25 cellular contexts compared by ENCODE assay signal in genomic region chr1:181059435-181059834, GRCh38. TPM values are rescaled to one million over a fixed set of nuclear protein-coding genes. Genes with fewer than 3 reads are reported as not detected.
DNase-seq lines count a peak whose midpoint lies in the region; ATAC-seq, FAIRE-seq and TF ChIP-seq lines count a peak whose summit lies in the region.
"Had no signal": no experiment of that assay in that cellular context is flagged by ENCODE, and none has a peak within 500 bp of the region (broad histone marks: within the 10 kb centered on the region; RNA-seq: fewer than 3 reads in every experiment).

No MANE protein-coding gene starts in this region.

- H3K27ac ChIP-seq in K562 (ENCODE audit: extremely low read depth, low read depth, low read length) (no peak overlapping the region), gastrocnemius medialis (peak overlapping the region in 3 of 4 donors; percentile 18 to 100 (median 89))
- H3K27ac ChIP-seq in CD4-positive, alpha-beta T cell (ENCODE audit: low read depth, low read length) = no peak overlapping the region
- H3K27ac ChIP-seq: BLaER1 had no signal

- no peak for TF ChIP-seq EP300 in K562 (IDR thresholded peaks at IDR 0.05; ENCODE audit: low read length)

- H3K4me3 Mint-ChIP-seq in activated B cell treated with CpG ODN at 0.5 μM for 24 hours = no peak overlapping the region
- H3K4me3 Mint-ChIP-seq in CD4-positive, alpha-beta T cell = no peak overlapping the region
- H3K4me3 Mint-ChIP-seq: CD14-positive monocyte; CD4-positive, CD25-positive, alpha-beta regulatory T cell; CD8-positive, alpha-beta T cell had no signal

- H3K27me3 ChIP-seq in K562 (ENCODE audit: control insufficient read depth in 2 of 2, insufficient read depth in 2 of 2, low read length in 2 of 2) (peaks cover 0 to 12% of the 10 kb centered on the region in 2 experiments; a peak in 1 of 5 replicates), gastrocnemius medialis (no peaks in the 10 kb centered on the region)
- no peaks in the 10 kb centered on the region for H3K27me3 ChIP-seq in CD4-positive, alpha-beta T cell (ENCODE audit: control insufficient read depth, insufficient read depth, low read length)
- H3K27me3 ChIP-seq: BE2C, BLaER1 had no signal

- CTCF ChIA-PET in activated B cell treated with CpG ODN at 0.5 μM for 24 hours (lab: Charles Lee) (interaction anchor here (2.4 kb wide), 1 partner anchor 21 kb away, joined by 6 read pairs; no protein-coding TSS in a partner anchor), K562 (lab: Yijun Ruan, JAX; ENCODE audit: low intra/inter-chr PET ratio) (no interaction called here)
- CTCF ChIA-PET in CD4-positive, alpha-beta T cell (lab: Charles Lee) = no interaction called here

- no peaks in the 10 kb centered on the region for H3K27me3 Mint-ChIP-seq in activated B cell treated with CpG ODN at 0.5 μM for 24 hours
- no peaks in the 10 kb centered on the region for H3K27me3 Mint-ChIP-seq in CD4-positive, alpha-beta T cell
- H3K27me3 Mint-ChIP-seq: CD4-positive, CD25-positive, alpha-beta regulatory T cell had no signal

- FAIRE-seq in K562 (lab: Jason Lieb, UNC) = no peak
- FAIRE-seq: A204.1, GM12891, GM19239 had no signal

- H3K4me1 ChIP-seq in K562 (replicated peaks in 1 of 2; ENCODE audit: control insufficient read depth in 2 of 2, insufficient read depth in 2 of 2, low read length in 2 of 2) (peaks cover 5 to 7% of the 10 kb centered on the region in 2 experiments; a peak in 3 of 5 replicates), gastrocnemius medialis (peaks cover 36 to 46% of the 10 kb centered on the region in 2 donors)
- H3K4me1 ChIP-seq: BE2C had no signal

- TF ChIP-seq CTCF in activated B cell treated with CpG ODN at 0.5 μM for 24 hours (IDR thresholded peaks at IDR 0.05) (no peak), K562 (IDR thresholded peaks at IDR 0.05 in 2 of 3, conservative IDR thresholded peaks at IDR 0.05 in 1 of 3; ENCODE audit: insufficient read depth in 2 of 3, low read depth in 1 of 3, low read length in 3 of 3) (no peak), gastrocnemius medialis (IDR thresholded peaks at IDR 0.05 in 4 of 5, conservative IDR thresholded peaks at IDR 0.05 in 1 of 5) (no peak)
- no peak for TF ChIP-seq CTCF in CD4-positive, alpha-beta T cell (IDR thresholded peaks at IDR 0.05)

- ATAC-seq in activated B cell treated with CpG ODN at 0.5 μM for 24 hours (ENCODE audit: low read depth) (no peak), K562 (no peak), gastrocnemius medialis (no peak), GM21825 (IDR thresholded peaks at IDR 0.05; ENCODE audit: unreplicated experiment) (no peak)
- ATAC-seq in CD4-positive, alpha-beta T cell (ENCODE audit: poor library complexity) = no peak
- ATAC-seq: CD8-positive, alpha-beta T cell had no signal

- in situ Hi-C loops in K562 (cut with MboI) = no loop called here
- in situ Hi-C loops in gastrocnemius medialis (cut with MboI; ENCODE audit: low sequenced_read_pairs in 4 of 4) = no loop called here

- peak overlapping the region; percentile 37 for H3K27ac Mint-ChIP-seq in activated B cell treated with CpG ODN at 0.5 μM for 24 hours
- no peak overlapping the region for H3K27ac Mint-ChIP-seq in CD4-positive, alpha-beta T cell
- H3K27ac Mint-ChIP-seq: CD4-positive, CD25-positive, alpha-beta regulatory T cell; CD8-positive, alpha-beta T cell had no signal

- peaks cover 36% of the 10 kb centered on the region for H3K4me1 Mint-ChIP-seq in activated B cell treated with CpG ODN at 0.5 μM for 24 hours
- H3K4me1 Mint-ChIP-seq in CD4-positive, alpha-beta T cell (ENCODE audit: low read depth) = peaks cover 26% of the 10 kb centered on the region

- H2AFZ ChIP-seq in K562 (ENCODE audit: low read depth, low read length) = no peak overlapping the region

- TF ChIP-seq POLR2A in K562 (conservative IDR thresholded peaks at IDR 0.05) (no peak), gastrocnemius medialis (IDR thresholded peaks at IDR 0.05) (no peak)

- H3K79me2 ChIP-seq in K562 (ENCODE audit: control insufficient read depth, insufficient read depth, low read length) = no peaks in the 10 kb centered on the region

- no peaks in the 10 kb centered on the region for H4K20me1 ChIP-seq in K562 (replicated peaks; ENCODE audit: control insufficient read depth, insufficient read depth, low read length)
- H4K20me1 ChIP-seq: BLaER1 had no signal

- no peak for TF ChIP-seq RAD21 in K562 (CRISPR knock-in tag; conservative IDR thresholded peaks at IDR 0.05 in 1 of 2, IDR thresholded peaks at IDR 0.05 in 1 of 2)

- POLR2A ChIA-PET in activated B cell treated with CpG ODN at 0.5 μM for 24 hours (lab: Charles Lee) (no interaction called here), K562 (lab: Yijun Ruan, JAX) (no interaction called here)
- POLR2A ChIA-PET in CD4-positive, alpha-beta T cell (lab: Charles Lee) = no interaction called here

- intact Hi-C loops in activated B cell treated with CpG ODN at 0.5 μM for 24 hours (cut with micrococcal nuclease) = no loop called here
- intact Hi-C loops in K562 (cut with micrococcal nuclease) = no loop called here
- intact Hi-C loops in gastrocnemius medialis (cut with DNase I; ENCODE audit: low total_unique reads) = no loop called here
- intact Hi-C loops in CD4-positive, alpha-beta T cell (cut with DNase I, micrococcal nuclease) = no loop called here

- no peak overlapping the region for H3K4me3 ChIP-seq in K562
- no peak overlapping the region for H3K4me3 ChIP-seq in gastrocnemius medialis
- H3K4me3 ChIP-seq: BLaER1 had no signal

- no peak for DNase-seq in activated B cell treated with CpG ODN at 0.5 μM for 24 hours
- DNase-seq in K562 (ENCODE audit: extremely low read depth in 1 of 4, low spot score in 3 of 4) = no peak
- no peak for DNase-seq in gastrocnemius medialis
- DNase-seq in CD4-positive, alpha-beta T cell = no peak
- DNase-seq in COLO668 (lab: John Stamatoyannopoulos, UW; ENCODE audit: unreplicated experiment) = no peak
- DNase-seq: 8988T; ACHN; BE2C; C1 segment of cervical spinal cord; CD4-positive, CD25-positive, alpha-beta regulatory T cell; CD8-positive, alpha-beta T cell; COR-L47; DMS 273 treated with DMSO at 0.1 percent for 48 hours; DMS153; DMS53; DMS79; DND-41; EL; GDM1 had no signal

- H3K36me3 Mint-ChIP-seq in activated B cell treated with CpG ODN at 0.5 μM for 24 hours (ENCODE audit: low read depth) = peaks cover 43% of the 10 kb centered on the region
- peaks cover 57% of the 10 kb centered on the region for H3K36me3 Mint-ChIP-seq in CD4-positive, alpha-beta T cell (ENCODE audit: low read depth)

- H3K9me3 ChIP-seq in K562 (replicated peaks; ENCODE audit: control insufficient read depth, insufficient read depth, low read depth, low read length) (no peaks in the 10 kb centered on the region), gastrocnemius medialis (no peaks in the 10 kb centered on the region)
- peaks cover 13% of the 10 kb centered on the region for H3K9me3 ChIP-seq in CD4-positive, alpha-beta T cell (ENCODE audit: control insufficient read depth, low read length)
- H3K9me3 ChIP-seq: BE2C had no signal

- H3K4me2 ChIP-seq in K562 (ENCODE audit: insufficient read depth, low read length) = no peak overlapping the region
- H3K4me2 ChIP-seq: BLaER1 had no signal

- BruUV-seq in K562 (replicated peaks; lab: Mats Ljungman, UMichigan) = no TSS peak

- H3K9ac ChIP-seq in K562 (ENCODE audit: insufficient read depth in 1 of 2, low read depth in 2 of 2, low read length in 2 of 2) = no peak overlapping the region
- H3K9ac ChIP-seq: BLaER1 had no signal

- H3K36me3 ChIP-seq in K562 (ENCODE audit: control insufficient read depth, insufficient read depth, low read length) = no peaks in the 10 kb centered on the region
- no peaks in the 10 kb centered on the region for H3K36me3 ChIP-seq in gastrocnemius medialis
- H3K36me3 ChIP-seq: BE2C had no signal

- no peaks in the 10 kb centered on the region for H3K9me1 ChIP-seq in K562 (ENCODE audit: control insufficient read depth, insufficient read depth, low read length)

- H3K9me3 Mint-ChIP-seq in activated B cell treated with CpG ODN at 0.5 μM for 24 hours = peaks cover 10% of the 10 kb centered on the region
- no peaks in the 10 kb centered on the region for H3K9me3 Mint-ChIP-seq in CD4-positive, alpha-beta T cell

RNA-seq across cellular contexts. Expression of gene MR1, which starts 25.7 kb away (rescaled TPM):
- total RNA-seq in activated B cell treated with CpG ODN at 0.5 μM for 24 hours (24.3 and 24.8 TPM in 2 replicates), K562 (2014; rRNA removed) (8.7 and 9.7 TPM in 2 replicates), K562 (2014; rRNA removed; fragmentation: Illumina TruSeq; extraction: Trizol) (13.6 and 17.0 TPM in 2 replicates), K562 (2015; rRNA removed; fragmentation: Illumina TruSeq; extraction: Trizol) (14.1 and 17.1 TPM in 2 replicates), K562 (2021) (9.7 and 10.4 TPM in 2 replicates), gastrocnemius medialis (1 to 10 TPM; 1.6 to 3.5 (median 3.0) TPM)
- 22.3 and 22.5 TPM in 2 replicates for total RNA-seq in K562 (2011; cell fraction: chromatin; rRNA removed; ENCODE audit: low replicate concordance)
- 18.4 and 20.3 TPM in 2 replicates for total RNA-seq in K562 (2011; cell fraction: nucleolus; rRNA removed)
- total RNA-seq in K562 (2011; cell fraction: nucleoplasm; rRNA removed) = 21.1 and 25.2 TPM in 2 replicates
- polyA plus RNA-seq in K562 (2011; rRNA removed) (13.1 and 21.7 TPM in 2 replicates), K562 (2014; fragmentation: Illumina TruSeq; extraction: Trizol) (16.9 and 18.5 TPM in 2 replicates), K562 (2014; fragmentation: Nextera tagmentation; extraction: Ambion mirVana) (10 to 100 TPM; 15.6 to 19.8 TPM), K562 (2014; rRNA removed) (11.3 and 11.9 TPM in 2 replicates)
- 10.9 and 14.9 TPM in 2 replicates for polyA plus RNA-seq in K562 (2011; cell fraction: cytosol; rRNA removed)
- polyA plus RNA-seq in K562 (2011; cell fraction: nucleus; rRNA removed) = 6.1 and 10.3 TPM in 2 replicates
- 12.3 and 24.7 TPM in 2 replicates for polyA plus RNA-seq in K562 (2012)
- polyA minus RNA-seq in K562 (2011; rRNA and poly(A)+ RNA removed) = 9.1 and 12.0 TPM in 2 replicates
- 2.0 and 7.4 TPM in 2 replicates for polyA minus RNA-seq in K562 (2011; cell fraction: cytosol; rRNA and poly(A)+ RNA removed)
- polyA minus RNA-seq in K562 (2011; cell fraction: nucleus; rRNA and poly(A)+ RNA removed) = 6.5 and 6.6 TPM in 2 replicates
- total RNA-seq in CD4-positive, alpha-beta T cell = 10 to 100 TPM; 16.2 to 18.1 TPM

RNA-seq across cellular contexts. Expression of gene IER5, which starts 29.1 kb away (rescaled TPM):
- total RNA-seq in activated B cell treated with CpG ODN at 0.5 μM for 24 hours (155 and 156 TPM in 2 replicates), K562 (2014; rRNA removed) (32.1 and 33.1 TPM in 2 replicates), K562 (2014; rRNA removed; fragmentation: Illumina TruSeq; extraction: Trizol) (9.9 and 10.9 TPM in 2 replicates), K562 (2015; rRNA removed; fragmentation: Illumina TruSeq; extraction: Trizol) (14.1 and 14.6 TPM in 2 replicates), K562 (2021) (29.8 and 30.4 TPM in 2 replicates), gastrocnemius medialis (10 to 100 TPM; 18.7 to 39.8 (median 26.1) TPM)
- total RNA-seq in K562 (2011; cell fraction: chromatin; rRNA removed; ENCODE audit: low replicate concordance) = 21.5 and 24.6 TPM in 2 replicates
- 27.5 and 31.9 TPM in 2 replicates for total RNA-seq in K562 (2011; cell fraction: nucleolus; rRNA removed)
- 26.3 and 27.0 TPM in 2 replicates for total RNA-seq in K562 (2011; cell fraction: nucleoplasm; rRNA removed)
- polyA plus RNA-seq in K562 (2011; rRNA removed) (11.5 and 13.9 TPM in 2 replicates), K562 (2014; fragmentation: Illumina TruSeq; extraction: Trizol) (12.0 and 12.6 TPM in 2 replicates), K562 (2014; fragmentation: Nextera tagmentation; extraction: Ambion mirVana) (1 to 10 TPM; 2.4 to 2.5 TPM), K562 (2014; rRNA removed) (25.0 and 25.7 TPM in 2 replicates)
- polyA plus RNA-seq in K562 (2011; cell fraction: cytosol; rRNA removed) = 9.5 and 16.6 TPM in 2 replicates
- 19.1 and 21.0 TPM in 2 replicates for polyA plus RNA-seq in K562 (2011; cell fraction: nucleus; rRNA removed)
- 18.7 and 22.8 TPM in 2 replicates for polyA plus RNA-seq in K562 (2012)
- polyA minus RNA-seq in K562 (2011; rRNA and poly(A)+ RNA removed) = 10.3 and 13.4 TPM in 2 replicates
- polyA minus RNA-seq in K562 (2011; cell fraction: cytosol; rRNA and poly(A)+ RNA removed) = 12.1 and 13.3 TPM in 2 replicates
- polyA minus RNA-seq in K562 (2011; cell fraction: nucleus; rRNA and poly(A)+ RNA removed) = 21.1 and 33.3 TPM in 2 replicates
- 10 to 100 TPM; 53.8 to 54.1 TPM for total RNA-seq in CD4-positive, alpha-beta T cell

RNA-seq across cellular contexts. Expression of gene STX6, which starts 36.8 kb away (rescaled TPM):
- total RNA-seq in activated B cell treated with CpG ODN at 0.5 μM for 24 hours = 20.3 and 22.8 TPM in 2 replicates
- total RNA-seq in K562 (2011; cell fraction: chromatin; rRNA removed; ENCODE audit: low replicate concordance) = 27.8 and 49.3 TPM in 2 replicates
- total RNA-seq in K562 (2011; cell fraction: nucleolus; rRNA removed) = 14.2 and 15.1 TPM in 2 replicates
- 33.1 and 59.3 TPM in 2 replicates for total RNA-seq in K562 (2011; cell fraction: nucleoplasm; rRNA removed)
- 13.5 and 14.7 TPM in 2 replicates for total RNA-seq in K562 (2014; rRNA removed)
- total RNA-seq in K562 (2014; rRNA removed; fragmentation: Illumina TruSeq; extraction: Trizol) = 14.2 and 14.7 TPM in 2 replicates
- 11.5 and 12.9 TPM in 2 replicates for total RNA-seq in K562 (2015; rRNA removed; fragmentation: Illumina TruSeq; extraction: Trizol)
- 11.9 and 13.0 TPM in 2 replicates for total RNA-seq in K562 (2021)
- polyA plus RNA-seq in K562 (2011; rRNA removed) = 11.4 and 16.2 TPM in 2 replicates
- polyA plus RNA-seq in K562 (2011; cell fraction: cytosol; rRNA removed) = 7.9 and 8.7 TPM in 2 replicates
- 11.6 and 12.0 TPM in 2 replicates for polyA plus RNA-seq in K562 (2011; cell fraction: nucleus; rRNA removed)
- 7.4 and 9.2 TPM in 2 replicates for polyA plus RNA-seq in K562 (2012)
- 10.5 and 10.8 TPM in 2 replicates for polyA plus RNA-seq in K562 (2014; fragmentation: Illumina TruSeq; extraction: Trizol)
- polyA plus RNA-seq in K562 (2014; fragmentation: Nextera tagmentation; extraction: Ambion mirVana) = 1 to 10 TPM; 2.5 to 2.8 TPM
- polyA plus RNA-seq in K562 (2014; rRNA removed) = 12.1 and 12.3 TPM in 2 replicates
- polyA minus RNA-seq in K562 (2011; rRNA and poly(A)+ RNA removed) = 21.1 and 24.9 TPM in 2 replicates
- 6.6 and 8.4 TPM in 2 replicates for polyA minus RNA-seq in K562 (2011; cell fraction: cytosol; rRNA and poly(A)+ RNA removed)
- 12.9 and 19.1 TPM in 2 replicates for polyA minus RNA-seq in K562 (2011; cell fraction: nucleus; rRNA and poly(A)+ RNA removed)
- 1 to 10 TPM; 5.1 to 9.3 (median 6.5) TPM for total RNA-seq in gastrocnemius medialis
- total RNA-seq in CD4-positive, alpha-beta T cell = 1 to 10 TPM; 4.9 to 5.1 TPM

Comparison
In these comparisons a context has a peak if more than half of its experiments do, and no peak if none do; other contexts are left out.
1. H3K27ac ChIP-seq: peak in gastrocnemius medialis (3 of 4); none in K562 (single experiment) and CD4-positive, alpha-beta T cell (single experiment).